In the genomic region with DNA sequence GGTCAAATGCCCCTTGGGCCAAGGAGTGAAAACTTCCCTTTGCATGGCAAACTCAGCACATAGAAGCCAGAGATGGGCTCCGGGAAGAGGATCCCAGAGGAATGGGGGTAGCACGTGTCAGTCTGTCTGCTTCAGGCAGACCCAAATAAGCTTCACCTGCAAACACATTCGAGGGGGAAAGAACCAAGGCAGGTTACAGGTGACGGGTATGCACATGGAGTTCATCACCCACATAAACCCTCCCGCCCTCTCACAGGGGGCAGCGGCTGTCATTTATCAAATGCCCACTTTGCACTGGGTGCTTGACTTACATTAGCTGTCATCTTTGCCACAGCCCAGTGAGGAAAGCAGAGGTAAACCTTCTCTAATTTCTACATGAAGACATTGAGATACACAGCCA, we compare ENCODE assay signal across 14 cellular contexts.
A peak's percentile ranks its signal among the peaks of the same experiment; 100 is the strongest.
DNase-seq lines count a peak whose midpoint lies in the region; ATAC-seq and TF ChIP-seq lines count a peak whose summit lies in the region.
"Had no signal": no experiment of that assay in that cellular context is flagged by ENCODE, and none has a peak within 500 bp of the region (broad histone marks: within the 10 kb centered on the region; RNA-seq: fewer than 3 reads in every experiment).

No MANE protein-coding gene starts in this region.

- H3K27ac ChIP-seq in right atrium auricular region: no peak overlapping the region

- ATAC-seq in HG03378 (IDR thresholded peaks at IDR 0.05; ENCODE audit: unreplicated experiment): no peak
- no peak for ATAC-seq in GM18502 (IDR thresholded peaks at IDR 0.05; ENCODE audit: poor library complexity, unreplicated experiment)
- ATAC-seq: GM12878 had no signal

- H3K4me3 ChIP-seq in right atrium auricular region: no peak overlapping the region
- H3K4me3 ChIP-seq: GM12878 had no signal

- DNase-seq in cardiac septum (ENCODE audit: low spot score) (peak; percentile 60), right atrium auricular region (ENCODE audit: low spot score) (no peak), left kidney (ENCODE audit: low read depth, low spot score) (peak; percentile 60), SKM-1 (lab: John Stamatoyannopoulos, UW; ENCODE audit: unreplicated experiment) (no peak)
- DNase-seq in stimulated activated CD8-positive, alpha-beta memory T cell treated with anti-CD3 and anti-CD28 coated beads, Interleukin-4, amount 100 ng/mL, for 48 hours: peak; percentile 8
- DNase-seq: C1 segment of cervical spinal cord; Calu3; CD4-positive, alpha-beta T cell; DMS 273 treated with DMSO at 0.1 percent for 48 hours; HCEC 1CT; HFFc6 had no signal

- H3K9me3 ChIP-seq in right atrium auricular region: peaks cover 0 to 13% of the 10 kb centered on the region in 2 donors

- no peaks in the 10 kb centered on the region for H3K36me3 ChIP-seq in right atrium auricular region

- no peak for TF ChIP-seq CTCF in right atrium auricular region (IDR thresholded peaks at IDR 0.05)

- no peaks in the 10 kb centered on the region for H3K27me3 ChIP-seq in right atrium auricular region

- intact Hi-C loops in cardiac septum (cut with DNase I): no loop called here

- peaks cover 0 to 7% of the 10 kb centered on the region in 2 donors for H3K4me1 ChIP-seq in right atrium auricular region

Comparison
In these comparisons a context has a peak if more than half of its experiments do, and no peak if none do; other contexts are left out.
1. DNase-seq: peak in cardiac septum (single experiment), left kidney (single experiment) and stimulated activated CD8-positive, alpha-beta memory T cell treated with anti-CD3 and anti-CD28 coated beads, Interleukin-4, amount 100 ng/mL, for 48 hours (single experiment); none in right atrium auricular region (single experiment) and SKM-1 (single experiment).